Comparison of ENCODE assay signal across 15 cellular contexts in genomic region chr1:206923961-206924548, GRCh38. TPM values are rescaled to one million over a fixed set of nuclear protein-coding genes. Genes with fewer than 3 reads are reported as not detected.
DNase-seq lines count a peak whose midpoint lies in the region; ATAC-seq, FAIRE-seq and TF ChIP-seq lines count a peak whose summit lies in the region.
"Had no signal": no experiment of that assay in that cellular context is flagged by ENCODE, and none has a peak within 500 bp of the region (broad histone marks: within the 10 kb centered on the region; RNA-seq: fewer than 3 reads in every experiment).

No MANE protein-coding gene starts in this region.

- TF ChIP-seq POLR2A in GM18505 (IDR thresholded peaks at IDR 0.05; ENCODE audit: borderline replicate concordance, extremely low read depth, insufficient read depth, insufficient read length) (peak; percentile 54), K562 (conservative IDR thresholded peaks at IDR 0.05) (no peak)

- no peak for TF ChIP-seq RAD21 in K562 (CRISPR knock-in tag; conservative IDR thresholded peaks at IDR 0.05 in 1 of 2, IDR thresholded peaks at IDR 0.05 in 1 of 2)

- BruUV-seq in K562 (replicated peaks; lab: Mats Ljungman, UMichigan), result no TSS peak

- peak; percentile 97 for FAIRE-seq in K562 (lab: Jason Lieb, UNC)
- FAIRE-seq: D721Med had no signal

- no peaks in the 10 kb centered on the region for H3K36me3 ChIP-seq in BLaER1
- no peaks in the 10 kb centered on the region for H3K36me3 ChIP-seq in K562 (ENCODE audit: control insufficient read depth, insufficient read depth, low read length)
- H3K36me3 ChIP-seq in neuronal stem cell (replicated peaks in 1 of 2; ENCODE audit: control insufficient read depth in 2 of 2, insufficient read depth in 2 of 2, low read length in 2 of 2), result peaks cover 0 to 4% of the 10 kb centered on the region in 2 donors
- H3K36me3 ChIP-seq: tibial nerve had no signal

- peaks cover 66% of the 10 kb centered on the region for H3K4me1 ChIP-seq in BLaER1
- H3K4me1 ChIP-seq in K562 (replicated peaks in 1 of 2; ENCODE audit: control insufficient read depth in 2 of 2, insufficient read depth in 2 of 2, low read length in 2 of 2), result peaks cover 4 to 29% of the 10 kb centered on the region in 2 experiments
- peaks cover 0 to 5% of the 10 kb centered on the region in 2 donors for H3K4me1 ChIP-seq in neuronal stem cell (ENCODE audit: control insufficient read depth in 2 of 2, insufficient read depth in 1 of 2, low read depth in 1 of 2, low read length in 2 of 2)

- H3K27ac ChIP-seq in BLaER1 (peak overlapping the region; percentile 92), K562 (ENCODE audit: extremely low read depth, low read depth, low read length) (no peak overlapping the region; the same call in 2 of the 3 replicates), neuronal stem cell (replicated peaks; ENCODE audit: low read length) (peak overlapping the region; percentile 18)

- intact Hi-C loops in K562 (cut with micrococcal nuclease), result no loop called here

- H2AFZ ChIP-seq in K562 (ENCODE audit: low read depth, low read length), result no peak overlapping the region
- H2AFZ ChIP-seq in neuronal stem cell (ENCODE audit: low read length), result no peak overlapping the region

- in situ Hi-C loops in K562 (cut with MboI), result loop anchor here (25.0 kb wide), 1 partner anchor 312 kb away; the partner anchor contains the start of gene EIF2D

- CTCF ChIA-PET in K562 (lab: Yijun Ruan, JAX; ENCODE audit: low intra/inter-chr PET ratio), result interaction anchor here (1.1 kb wide), 1 partner anchor 55 kb away, joined by 3 read pairs; no protein-coding TSS in a partner anchor

- TF ChIP-seq CTCF in K562 (IDR thresholded peaks at IDR 0.05 in 2 of 3, conservative IDR thresholded peaks at IDR 0.05 in 1 of 3; ENCODE audit: insufficient read depth in 2 of 3, low read depth in 1 of 3, low read length in 3 of 3), result no peak

- H3K18ac ChIP-seq in neuronal stem cell (ENCODE audit: low read length), result peak overlapping the region; percentile 9

- peak overlapping the region; percentile 2 for H3K14ac ChIP-seq in neuronal stem cell (ENCODE audit: low read length)

- no peak for DNase-seq in K562 (ENCODE audit: extremely low read depth in 1 of 4, low spot score in 3 of 4)
- DNase-seq in neuronal stem cell (ENCODE audit: low spot score), result no peak
- no peak for DNase-seq in A172 (ENCODE audit: low spot score)
- no peak for DNase-seq in activated CD4-positive, alpha-beta T cell treated with anti-CD3 and anti-CD28 coated beads, Interleukin-2, amount 50 U/mL, for 4 hours
- no peak for DNase-seq in activated naive CD4-positive, alpha-beta T cell treated with anti-CD3 and anti-CD28 coated beads, Interleukin-2, amount 50 U/mL, for 16 hours
- DNase-seq: NCI-H2029 treated with DMSO at 0.1 percent for 48 hours, NCI-H526 treated with DMSO at 0.1 percent for 48 hours had no signal

- H4K20me1 ChIP-seq in BLaER1, result no peaks in the 10 kb centered on the region
- no peaks in the 10 kb centered on the region for H4K20me1 ChIP-seq in K562 (replicated peaks; ENCODE audit: control insufficient read depth, insufficient read depth, low read length)

- POLR2A ChIA-PET in K562 (lab: Yijun Ruan, JAX), result interaction anchor here (0.6 to 0.7 kb wide), 3 partner anchors 12 to 465 kb away, joined by 3 to 4 read pairs (median 3); no protein-coding TSS in a partner anchor

- no peak overlapping the region for H4K8ac ChIP-seq in neuronal stem cell (ENCODE audit: low read depth, low read length)

- no peak overlapping the region for H3K4ac ChIP-seq in neuronal stem cell (ENCODE audit: low read length)

- no peak overlapping the region for H2BK12ac ChIP-seq in neuronal stem cell (ENCODE audit: low read length)

- ATAC-seq in GM18505 (IDR thresholded peaks at IDR 0.05; ENCODE audit: unreplicated experiment) (no peak), K562 (no peak), HG02759 (IDR thresholded peaks at IDR 0.05; ENCODE audit: unreplicated experiment) (no peak)

- H2AK5ac ChIP-seq in neuronal stem cell (ENCODE audit: low read depth, low read length), result no peak overlapping the region

- H3K9me1 ChIP-seq in K562 (ENCODE audit: control insufficient read depth, insufficient read depth, low read length), result no peaks in the 10 kb centered on the region

- no peak overlapping the region for H2BK120ac ChIP-seq in neuronal stem cell (ENCODE audit: low read depth, low read length)

- H3K9me3 ChIP-seq in BLaER1 (no peaks in the 10 kb centered on the region), K562 (replicated peaks; ENCODE audit: control insufficient read depth, insufficient read depth, low read depth, low read length) (no peaks in the 10 kb centered on the region; the same call in 1 of the 2 replicates), neuronal stem cell (replicated peaks in 1 of 2; ENCODE audit: control insufficient read depth in 2 of 2, insufficient read depth in 1 of 2, low read depth in 1 of 2, low read length in 2 of 2) (no peaks in the 10 kb centered on the region)
- H3K9me3 ChIP-seq: tibial nerve had no signal

- H2BK15ac ChIP-seq in neuronal stem cell (ENCODE audit: low read length), result no peak overlapping the region

- H3K79me1 ChIP-seq in neuronal stem cell (ENCODE audit: low read depth, low read length), result peaks cover 4% of the 10 kb centered on the region

- H3K4me2 ChIP-seq in BLaER1, result peak overlapping the region; percentile 92
- H3K4me2 ChIP-seq in K562 (ENCODE audit: insufficient read depth, low read length), result no peak overlapping the region
- H3K4me2 ChIP-seq in neuronal stem cell (ENCODE audit: insufficient read depth, low read length, poor library complexity, severe bottlenecking), result no peak overlapping the region

- no peak overlapping the region for H2BK5ac ChIP-seq in neuronal stem cell (ENCODE audit: low read length)

- H4K91ac ChIP-seq in neuronal stem cell (ENCODE audit: low read depth, low read length, poor library complexity), result no peak overlapping the region

- H3K9ac ChIP-seq in BLaER1, result peak overlapping the region; percentile 78; the same call in 1 of the 2 replicates
- no peak overlapping the region for H3K9ac ChIP-seq in K562 (ENCODE audit: insufficient read depth in 1 of 2, low read depth in 2 of 2, low read length in 2 of 2)
- peak overlapping the region; percentile 51 for H3K9ac ChIP-seq in neuronal stem cell (ENCODE audit: low read depth, low read length, poor library complexity)

- H3K79me2 ChIP-seq in K562 (ENCODE audit: control insufficient read depth, insufficient read depth, low read length), result no peaks in the 10 kb centered on the region

- peak overlapping the region; percentile 18 for H3K23ac ChIP-seq in neuronal stem cell (ENCODE audit: low read depth, low read length, poor library complexity)

- whole genome bisulfite sequencing in K562 (ENCODE audit: insufficient coverage, low coverage, missing lambda C conversion rate), result 68% methylated on average over 3 of the region's 3 CpGs
- WGBS in neuronal stem cell (ENCODE audit: extremely low coverage in 2 of 2, insufficient read length in 2 of 2, insufficient replicate concordance in 1 of 2), 2 donors, result 100% methylated on average over 1 of the region's 3 CpGs; no CpG with 5 or more reads in 1 of the 2 donors

- no peak for TF ChIP-seq EP300 in K562 (IDR thresholded peaks at IDR 0.05; ENCODE audit: low read length)

- H3K4me3 ChIP-seq in BLaER1 (no peak overlapping the region), K562 (no peak overlapping the region), neuronal stem cell (ENCODE audit: low read length in 2 of 2) (peak overlapping the region in 1 of 2 donors; percentile 47)
- H3K4me3 ChIP-seq: tibial nerve had no signal

- H3K27me3 ChIP-seq in BLaER1 (no peaks in the 10 kb centered on the region), K562 (ENCODE audit: control insufficient read depth in 2 of 2, insufficient read depth in 2 of 2, low read length in 2 of 2) (no peaks in the 10 kb centered on the region; a peak in 1 of 5 replicates), neuronal stem cell (ENCODE audit: control insufficient read depth in 3 of 3, insufficient read depth in 3 of 3, low read depth in 1 of 3, low read length in 3 of 3) (peaks cover 0 to 4% (median 0%) of the 10 kb centered on the region in 3 experiments)
- H3K27me3 ChIP-seq: tibial nerve had no signal

RNA-seq across cellular contexts. Expression of gene FCMR, which starts 2.3 kb away (rescaled TPM):
- not detected in 2 replicates for total RNA-seq in K562 (2011; cell fraction: chromatin; rRNA removed; ENCODE audit: low replicate concordance)
- not detected in 2 replicates for total RNA-seq in K562 (2011; cell fraction: nucleolus; rRNA removed)
- total RNA-seq in K562 (2011; cell fraction: nucleoplasm; rRNA removed), result not detected in 2 replicates
- total RNA-seq in K562 (2014; rRNA removed) (not detected in 2 replicates), K562 (2014; rRNA removed; fragmentation: Illumina TruSeq; extraction: Trizol) (not detected in 2 replicates), K562 (2015; rRNA removed; fragmentation: Illumina TruSeq; extraction: Trizol) (0.11 TPM in 1 of 2 replicates, not detected in the other), K562 (2021) (0.54 and 0.82 TPM in 2 replicates)
- polyA plus RNA-seq in K562 (2011; rRNA removed) (not detected in 2 replicates), K562 (2014; fragmentation: Illumina TruSeq; extraction: Trizol) (0.30 and 0.32 TPM in 2 replicates), K562 (2014; fragmentation: Nextera tagmentation; extraction: Ambion mirVana) (under 1 TPM in 1 of 2 experiments, not detected in 1; 0.11 TPM), K562 (2014; rRNA removed) (not detected in 2 replicates)
- 0.22 and 0.28 TPM in 2 replicates for polyA plus RNA-seq in K562 (2011; cell fraction: cytosol; rRNA removed)
- polyA plus RNA-seq in K562 (2011; cell fraction: nucleus; rRNA removed), result 0.25 and 0.26 TPM in 2 replicates
- 0.16 and 0.55 TPM in 2 replicates for polyA plus RNA-seq in K562 (2012)
- 0.32 TPM in 1 of 2 replicates, not detected in the other for polyA minus RNA-seq in K562 (2011; rRNA and poly(A)+ RNA removed)
- not detected in 2 replicates for polyA minus RNA-seq in K562 (2011; cell fraction: cytosol; rRNA and poly(A)+ RNA removed)
- not detected in 2 replicates for polyA minus RNA-seq in K562 (2011; cell fraction: nucleus; rRNA and poly(A)+ RNA removed)
- polyA plus RNA-seq in neuronal stem cell (2013, experiment 1 of 2), result not detected
- polyA plus RNA-seq in neuronal stem cell (2013, experiment 2 of 2), result 0.03 TPM
- total RNA-seq in A172 (2014; rRNA removed; shearing (Covaris generic)), result 3.6 and 4.0 TPM in 2 replicates

RNA-seq across cellular contexts. Expression of gene PIGR, which starts 22.2 kb away (rescaled TPM):
- not detected in 2 replicates for total RNA-seq in K562 (2011; cell fraction: chromatin; rRNA removed; ENCODE audit: low replicate concordance)
- total RNA-seq in K562 (2011; cell fraction: nucleolus; rRNA removed), result not detected in 2 replicates
- not detected in 2 replicates for total RNA-seq in K562 (2011; cell fraction: nucleoplasm; rRNA removed)
- 0.05 TPM in 1 of 2 replicates, not detected in the other for total RNA-seq in K562 (2014; rRNA removed)
- total RNA-seq in K562 (2014; rRNA removed; fragmentation: Illumina TruSeq; extraction: Trizol), result not detected in 2 replicates
- 0.04 TPM in 1 of 2 replicates, not detected in the other for total RNA-seq in K562 (2015; rRNA removed; fragmentation: Illumina TruSeq; extraction: Trizol)
- 1.5 and 2.7 TPM in 2 replicates for total RNA-seq in K562 (2021)
- not detected in 2 replicates for polyA plus RNA-seq in K562 (2011; rRNA removed)
- polyA plus RNA-seq in K562 (2011; cell fraction: cytosol; rRNA removed), result 0.01 TPM in 1 of 2 replicates, not detected in the other
- polyA plus RNA-seq in K562 (2011; cell fraction: nucleus; rRNA removed), result not detected in 2 replicates
- 0.05 and 0.10 TPM in 2 replicates for polyA plus RNA-seq in K562 (2012)
- 0.03 TPM in 1 of 2 replicates, not detected in the other for polyA plus RNA-seq in K562 (2014; fragmentation: Illumina TruSeq; extraction: Trizol)
- under 1 TPM; 0.01 to 0.03 TPM for polyA plus RNA-seq in K562 (2014; fragmentation: Nextera tagmentation; extraction: Ambion mirVana)
- polyA plus RNA-seq in K562 (2014; rRNA removed), result not detected in 2 replicates
- polyA minus RNA-seq in K562 (2011; rRNA and poly(A)+ RNA removed), result not detected in 2 replicates
- polyA minus RNA-seq in K562 (2011; cell fraction: cytosol; rRNA and poly(A)+ RNA removed), result not detected in 2 replicates
- polyA minus RNA-seq in K562 (2011; cell fraction: nucleus; rRNA and poly(A)+ RNA removed), result not detected in 2 replicates
- not detected for polyA plus RNA-seq in neuronal stem cell (2013, experiment 1 of 2)
- not detected for polyA plus RNA-seq in neuronal stem cell (2013, experiment 2 of 2)
- not detected in 2 replicates for total RNA-seq in A172 (2014; rRNA removed; shearing (Covaris generic))
- total RNA-seq: activated CD8-positive, alpha-beta T cell treated with anti-CD3 and anti-CD28 coated beads, Interleukin-2, amount 10 ng/mL, durations not matched to agents 7 days and 5 days had no signal
- polyA plus RNA-seq: AG04450 had no signal

RNA-seq across cellular contexts. Expression of gene IL24, which starts 26.8 kb away (rescaled TPM):
- not detected in 2 replicates for total RNA-seq in K562 (2011; cell fraction: chromatin; rRNA removed; ENCODE audit: low replicate concordance)
- total RNA-seq in K562 (2011; cell fraction: nucleolus; rRNA removed), result not detected in 2 replicates
- not detected in 2 replicates for total RNA-seq in K562 (2011; cell fraction: nucleoplasm; rRNA removed)
- not detected in 2 replicates for total RNA-seq in K562 (2014; rRNA removed)
- total RNA-seq in K562 (2014; rRNA removed; fragmentation: Illumina TruSeq; extraction: Trizol), result not detected in 2 replicates
- total RNA-seq in K562 (2015; rRNA removed; fragmentation: Illumina TruSeq; extraction: Trizol), result not detected in 2 replicates
- not detected in 2 replicates for total RNA-seq in K562 (2021)
- polyA plus RNA-seq in K562 (2011; rRNA removed), result not detected in 2 replicates
- polyA plus RNA-seq in K562 (2011; cell fraction: cytosol; rRNA removed), result 0.04 and 0.06 TPM in 2 replicates
- polyA plus RNA-seq in K562 (2011; cell fraction: nucleus; rRNA removed), result 0.07 TPM in 1 of 2 replicates, not detected in the other
- 0.04 and 0.22 TPM in 2 replicates for polyA plus RNA-seq in K562 (2012)
- polyA plus RNA-seq in K562 (2014; fragmentation: Illumina TruSeq; extraction: Trizol), result not detected in 2 replicates
- polyA plus RNA-seq in K562 (2014; fragmentation: Nextera tagmentation; extraction: Ambion mirVana), result under 1 TPM in 1 of 2 experiments, not detected in 1; 0.04 TPM
- polyA plus RNA-seq in K562 (2014; rRNA removed), result 0.19 TPM in 1 of 2 replicates, not detected in the other
- not detected in 2 replicates for polyA minus RNA-seq in K562 (2011; rRNA and poly(A)+ RNA removed)
- not detected in 2 replicates for polyA minus RNA-seq in K562 (2011; cell fraction: cytosol; rRNA and poly(A)+ RNA removed)
- polyA minus RNA-seq in K562 (2011; cell fraction: nucleus; rRNA and poly(A)+ RNA removed), result not detected in 2 replicates
- not detected for polyA plus RNA-seq in neuronal stem cell (2013, experiment 1 of 2)
- not detected for polyA plus RNA-seq in neuronal stem cell (2013, experiment 2 of 2)
- total RNA-seq in A172 (2014; rRNA removed; shearing (Covaris generic)), result not detected in 2 replicates
- total RNA-seq: activated CD8-positive, alpha-beta T cell treated with anti-CD3 and anti-CD28 coated beads, Interleukin-2, amount 10 ng/mL, durations not matched to agents 7 days and 5 days; mesenteric fat pad; tibial nerve had no signal

RNA-seq across cellular contexts. Expression of gene FCAMR, which starts 46.2 kb away (rescaled TPM):
- not detected in 2 replicates for total RNA-seq in K562 (2011; cell fraction: chromatin; rRNA removed; ENCODE audit: low replicate concordance)
- total RNA-seq in K562 (2011; cell fraction: nucleolus; rRNA removed), result not detected in 2 replicates
- not detected in 2 replicates for total RNA-seq in K562 (2011; cell fraction: nucleoplasm; rRNA removed)
- not detected in 2 replicates for total RNA-seq in K562 (2014; rRNA removed)
- not detected in 2 replicates for total RNA-seq in K562 (2014; rRNA removed; fragmentation: Illumina TruSeq; extraction: Trizol)
- total RNA-seq in K562 (2015; rRNA removed; fragmentation: Illumina TruSeq; extraction: Trizol), result not detected in 2 replicates
- not detected in 2 replicates for total RNA-seq in K562 (2021)
- not detected in 2 replicates for polyA plus RNA-seq in K562 (2011; rRNA removed)
- polyA plus RNA-seq in K562 (2011; cell fraction: cytosol; rRNA removed), result not detected in 2 replicates
- not detected in 2 replicates for polyA plus RNA-seq in K562 (2011; cell fraction: nucleus; rRNA removed)
- polyA plus RNA-seq in K562 (2012), result not detected in 2 replicates
- polyA plus RNA-seq in K562 (2014; fragmentation: Illumina TruSeq; extraction: Trizol), result not detected in 2 replicates
- not detected for polyA plus RNA-seq in K562 (2014; fragmentation: Nextera tagmentation; extraction: Ambion mirVana)
- polyA plus RNA-seq in K562 (2014; rRNA removed), result not detected in 2 replicates
- not detected in 2 replicates for polyA minus RNA-seq in K562 (2011; rRNA and poly(A)+ RNA removed)
- not detected in 2 replicates for polyA minus RNA-seq in K562 (2011; cell fraction: cytosol; rRNA and poly(A)+ RNA removed)
- not detected in 2 replicates for polyA minus RNA-seq in K562 (2011; cell fraction: nucleus; rRNA and poly(A)+ RNA removed)
- not detected for polyA plus RNA-seq in neuronal stem cell (2013, experiment 1 of 2)
- not detected for polyA plus RNA-seq in neuronal stem cell (2013, experiment 2 of 2)
- not detected in 2 replicates for total RNA-seq in A172 (2014; rRNA removed; shearing (Covaris generic))
- total RNA-seq: activated CD8-positive, alpha-beta T cell treated with anti-CD3 and anti-CD28 coated beads, Interleukin-2, amount 10 ng/mL, durations not matched to agents 7 days and 5 days; mesenteric fat pad; tibial nerve had no signal
- polyA plus RNA-seq: AG04450 had no signal

RNA-seq across cellular contexts. Expression of gene IL20, which starts 58.6 kb away (rescaled TPM):
- not detected in 2 replicates for total RNA-seq in K562 (2011; cell fraction: chromatin; rRNA removed; ENCODE audit: low replicate concordance)
- total RNA-seq in K562 (2011; cell fraction: nucleolus; rRNA removed), result not detected in 2 replicates
- not detected in 2 replicates for total RNA-seq in K562 (2011; cell fraction: nucleoplasm; rRNA removed)
- total RNA-seq in K562 (2014; rRNA removed), result not detected in 2 replicates
- total RNA-seq in K562 (2014; rRNA removed; fragmentation: Illumina TruSeq; extraction: Trizol), result not detected in 2 replicates
- not detected in 2 replicates for total RNA-seq in K562 (2015; rRNA removed; fragmentation: Illumina TruSeq; extraction: Trizol)
- not detected in 2 replicates for total RNA-seq in K562 (2021)
- polyA plus RNA-seq in K562 (2011; rRNA removed), result not detected in 2 replicates
- not detected in 2 replicates for polyA plus RNA-seq in K562 (2011; cell fraction: cytosol; rRNA removed)
- not detected in 2 replicates for polyA plus RNA-seq in K562 (2011; cell fraction: nucleus; rRNA removed)
- polyA plus RNA-seq in K562 (2012), result not detected in 2 replicates
- polyA plus RNA-seq in K562 (2014; fragmentation: Illumina TruSeq; extraction: Trizol), result not detected in 2 replicates
- polyA plus RNA-seq in K562 (2014; fragmentation: Nextera tagmentation; extraction: Ambion mirVana), result not detected
- polyA plus RNA-seq in K562 (2014; rRNA removed), result not detected in 2 replicates
- polyA minus RNA-seq in K562 (2011; rRNA and poly(A)+ RNA removed), result not detected in 2 replicates
- polyA minus RNA-seq in K562 (2011; cell fraction: cytosol; rRNA and poly(A)+ RNA removed), result not detected in 2 replicates
- polyA minus RNA-seq in K562 (2011; cell fraction: nucleus; rRNA and poly(A)+ RNA removed), result not detected in 2 replicates
- not detected for polyA plus RNA-seq in neuronal stem cell (2013, experiment 1 of 2)
- not detected for polyA plus RNA-seq in neuronal stem cell (2013, experiment 2 of 2)
- not detected in 2 replicates for total RNA-seq in A172 (2014; rRNA removed; shearing (Covaris generic))
- total RNA-seq: activated CD8-positive, alpha-beta T cell treated with anti-CD3 and anti-CD28 coated beads, Interleukin-2, amount 10 ng/mL, durations not matched to agents 7 days and 5 days; mesenteric fat pad; tibial nerve had no signal
- polyA plus RNA-seq: AG04450 had no signal

Comparison
In these comparisons a context has a peak if more than half of its experiments do, and no peak if none do; other contexts are left out.
1. H3K9ac ChIP-seq: peak in BLaER1 (single experiment) and neuronal stem cell (single experiment); none in K562 (0 of 2).